8 cellular contexts compared by ENCODE assay signal in genomic region chr12:47051291-47051690, GRCh38. TPM values are rescaled to one million over a fixed set of nuclear protein-coding genes. Genes with fewer than 3 reads are reported as not detected.
DNase-seq lines count a peak whose midpoint lies in the region; ATAC-seq, FAIRE-seq and TF ChIP-seq lines count a peak whose summit lies in the region.
"Not testable (repeated sequence)": the region's sequence is repeated elsewhere in the genome, so short reads cannot be mapped to it uniquely, and the experiment has no call there.

No MANE protein-coding gene starts in this region.

- TF ChIP-seq CTCF in HEK293 (tag by site-specific recombination; IDR thresholded peaks at IDR 0.05); OCI-LY7 (conservative IDR thresholded peaks at IDR 0.05; ENCODE audit: low read length); K562 (IDR thresholded peaks at IDR 0.05 in 2 of 3, conservative IDR thresholded peaks at IDR 0.05 in 1 of 3; ENCODE audit: insufficient read depth in 2 of 3, low read depth in 1 of 3, low read length in 3 of 3); endothelial cell of umbilical vein (IDR thresholded peaks at IDR 0.05; ENCODE audit: extremely low read depth in 1 of 2, insufficient read depth in 1 of 2, low read depth in 1 of 2, low read length in 2 of 2): not testable (repeated sequence)

- not testable (repeated sequence) for H2AFZ ChIP-seq in OCI-LY7 (ENCODE audit: low read length); K562 (ENCODE audit: low read depth, low read length); endothelial cell of umbilical vein (ENCODE audit: low read depth, low read length)

- BruUV-seq in OCI-LY7 (replicated peaks; lab: Mats Ljungman, UMichigan); K562 (replicated peaks; lab: Mats Ljungman, UMichigan); endothelial cell of umbilical vein (replicated peaks; lab: Mats Ljungman, UMichigan): not testable (repeated sequence)

- H3K9ac ChIP-seq in BLaER1; K562 (ENCODE audit: insufficient read depth in 1 of 2, low read depth in 2 of 2, low read length in 2 of 2); endothelial cell of umbilical vein (replicated peaks; ENCODE audit: extremely low read depth, insufficient read depth, low read length): not testable (repeated sequence)

- not testable (repeated sequence) for H3K27me3 ChIP-seq in BLaER1; K562 (ENCODE audit: control insufficient read depth in 2 of 2, insufficient read depth in 2 of 2, low read length in 2 of 2)
- peaks cover 11 to 25% of the 10 kb centered on the region in 2 experiments for H3K27me3 ChIP-seq in endothelial cell of umbilical vein (ENCODE audit: control insufficient read depth in 2 of 2, insufficient read depth in 2 of 2, low read length in 2 of 2)

- not testable (repeated sequence) for H3K36me3 ChIP-seq in BLaER1; HEK293 (ENCODE audit: control insufficient read depth in 2 of 2, insufficient read depth in 1 of 2, low read length in 2 of 2); OCI-LY7 (ENCODE audit: insufficient read depth, low read length); K562 (ENCODE audit: control insufficient read depth, insufficient read depth, low read length); endothelial cell of umbilical vein (ENCODE audit: control insufficient read depth in 2 of 2, extremely low read depth in 1 of 2, insufficient read depth in 2 of 2, low read length in 2 of 2)

- peaks cover 26% of the 10 kb centered on the region for H3K9me3 ChIP-seq in BLaER1
- H3K9me3 ChIP-seq in HEK293 (ENCODE audit: control insufficient read depth, insufficient read depth, low read depth, low read length); OCI-LY7 (ENCODE audit: low read length); K562 (replicated peaks; ENCODE audit: control insufficient read depth, insufficient read depth, low read depth, low read length); endothelial cell of umbilical vein (replicated peaks; ENCODE audit: control insufficient read depth, insufficient read depth, low read length): not testable (repeated sequence)

- ATAC-seq in K562, result not testable (repeated sequence)
- peak; percentile 65 for ATAC-seq in memory B cell (ENCODE audit: low read depth)

- not testable (repeated sequence) for H3K4me2 ChIP-seq in BLaER1; OCI-LY7 (ENCODE audit: low read length); K562 (ENCODE audit: insufficient read depth, low read length); endothelial cell of umbilical vein (ENCODE audit: insufficient read depth, low read length)

- intact Hi-C loops in OCI-LY7 (cut with micrococcal nuclease; ENCODE audit: unreplicated experiment); K562 (cut with micrococcal nuclease); endothelial cell of umbilical vein (cut with micrococcal nuclease): not testable (repeated sequence)

- 35% methylated on average over 3 of the region's 3 CpGs for WGBS in K562 (ENCODE audit: insufficient coverage, low coverage, missing lambda C conversion rate)

- peak; percentile 78 for DNase-seq in KBM-7
- DNase-seq in NAMALWA (ENCODE audit: low spot score), result peak; percentile 35
- peak; percentile 9 for DNase-seq in OCI-LY7 (ENCODE audit: low spot score)
- DNase-seq in K562 (ENCODE audit: extremely low read depth in 1 of 4, low spot score in 3 of 4); endothelial cell of umbilical vein (ENCODE audit: low read depth, low spot score); memory B cell (ENCODE audit: low spot score in 2 of 2): not testable (repeated sequence)

- not testable (repeated sequence) for H3K4me1 Mint-ChIP-seq in memory B cell

- peak overlapping the region; percentile 25 for H3K27ac Mint-ChIP-seq in memory B cell

- not testable (repeated sequence) for FAIRE-seq in K562 (lab: Jason Lieb, UNC)
- FAIRE-seq in endothelial cell of umbilical vein (lab: Jason Lieb, UNC), result peak; percentile 18

- H3K4me3 Mint-ChIP-seq in memory B cell, result not testable (repeated sequence)

- H3K4me1 ChIP-seq in BLaER1; HEK293 (ENCODE audit: control insufficient read depth, insufficient read depth, low read length); OCI-LY7 (ENCODE audit: insufficient read depth, low read length, poor library complexity, severe bottlenecking); K562 (replicated peaks in 1 of 2; ENCODE audit: control insufficient read depth in 2 of 2, insufficient read depth in 2 of 2, low read length in 2 of 2); endothelial cell of umbilical vein (ENCODE audit: control insufficient read depth, extremely low read depth, insufficient read depth, low read length): not testable (repeated sequence)

- H3K27me3 Mint-ChIP-seq in memory B cell, result not testable (repeated sequence)

- dilution Hi-C loops in endothelial cell of umbilical vein (cut with MboI; ENCODE audit: extremely low pct_ligation_motif_present, low sequenced_read_pairs), result not testable (repeated sequence)

- H3K79me2 ChIP-seq in OCI-LY7 (ENCODE audit: insufficient read depth, low read depth, low read length); K562 (ENCODE audit: control insufficient read depth, insufficient read depth, low read length); endothelial cell of umbilical vein (ENCODE audit: control insufficient read depth, insufficient read depth, low read length): not testable (repeated sequence)

- H3K9me1 ChIP-seq in K562 (ENCODE audit: control insufficient read depth, insufficient read depth, low read length); endothelial cell of umbilical vein (replicated peaks; ENCODE audit: control insufficient read depth, extremely low read depth, insufficient read depth, low read length): not testable (repeated sequence)

- TF ChIP-seq RAD21 in K562 (CRISPR knock-in tag; conservative IDR thresholded peaks at IDR 0.05 in 1 of 2, IDR thresholded peaks at IDR 0.05 in 1 of 2), result not testable (repeated sequence)

- H3K36me3 Mint-ChIP-seq in memory B cell, result not testable (repeated sequence)

- H3K4me3 ChIP-seq in BLaER1, result 0 out of 2 replicates have a peak overlapping the region, but pooled peaks have one; percentile 18
- H3K4me3 ChIP-seq in HEK293 (ENCODE audit: low read depth, low read length); OCI-LY7 (ENCODE audit: low read depth, low read length, poor library complexity, severe bottlenecking); K562; endothelial cell of umbilical vein (replicated peaks in 1 of 3; ENCODE audit: insufficient read depth in 1 of 3, low read depth in 1 of 3, low read length in 3 of 3): not testable (repeated sequence)

- TF ChIP-seq POLR2A in K562 (conservative IDR thresholded peaks at IDR 0.05); endothelial cell of umbilical vein (IDR thresholded peaks at IDR 0.05; ENCODE audit: low read depth, low read length): not testable (repeated sequence)

- POLR2A ChIA-PET in HEK293 (lab: Yijun Ruan, JAX); OCI-LY7 (lab: Charles Lee); K562 (lab: Yijun Ruan, JAX); endothelial cell of umbilical vein (lab: Charles Lee): not testable (repeated sequence)

- TF ChIP-seq EP300 in K562 (IDR thresholded peaks at IDR 0.05; ENCODE audit: low read length), result not testable (repeated sequence)

- peaks cover 12% of the 10 kb centered on the region for H3K9me3 Mint-ChIP-seq in memory B cell

- in situ Hi-C loops in KBM-7 (cut with MboI; ENCODE audit: low pct_unique_long_range_greater_than_20kb, low sequenced_read_pairs); K562 (cut with MboI): not testable (repeated sequence)

- H4K20me1 ChIP-seq in BLaER1; OCI-LY7 (ENCODE audit: insufficient read depth, low read length); K562 (replicated peaks; ENCODE audit: control insufficient read depth, insufficient read depth, low read length); endothelial cell of umbilical vein (replicated peaks; ENCODE audit: control insufficient read depth, extremely low read depth, insufficient read depth, low read length): not testable (repeated sequence)

- H3K27ac ChIP-seq in BLaER1; HEK293 (ENCODE audit: extremely low read depth, low read depth, low read length); OCI-LY7 (ENCODE audit: low read depth, low read length, poor library complexity, severe bottlenecking); K562 (ENCODE audit: extremely low read depth, low read depth, low read length); endothelial cell of umbilical vein (ENCODE audit: insufficient read depth, low read depth, low read length): not testable (repeated sequence)

- CTCF ChIA-PET in HEK293 (lab: Yijun Ruan, JAX), result interaction anchor here (0.7 kb wide), 1 partner anchor 27 kb away, joined by 3 read pairs; no protein-coding TSS in a partner anchor
- CTCF ChIA-PET in OCI-LY7 (lab: Charles Lee; ENCODE audit: unreplicated experiment); K562 (lab: Yijun Ruan, JAX; ENCODE audit: low intra/inter-chr PET ratio): not testable (repeated sequence)
- CTCF ChIA-PET in endothelial cell of umbilical vein (lab: Charles Lee), result interaction anchor here (1.5 kb wide), 1 partner anchor 19 kb away, joined by 3 read pairs; no protein-coding TSS in a partner anchor

- H3K9me2 ChIP-seq in OCI-LY7 (ENCODE audit: insufficient read depth, low read length), result not testable (repeated sequence)

RNA-seq across cellular contexts. Expression of gene PCED1B, which starts 28.1 kb away (rescaled TPM):
- 8.4 TPM in 2 replicates for total RNA-seq in OCI-LY7 (2014; rRNA removed; shearing (Covaris generic))
- 19.3 and 24.3 TPM in 2 replicates for total RNA-seq in OCI-LY7 (2022)
- total RNA-seq in K562 (2011; cell fraction: chromatin; rRNA removed; ENCODE audit: low replicate concordance), result 2.8 and 3.6 TPM in 2 replicates
- total RNA-seq in K562 (2011; cell fraction: nucleolus; rRNA removed), result 2.3 and 3.0 TPM in 2 replicates
- 2.9 and 4.0 TPM in 2 replicates for total RNA-seq in K562 (2011; cell fraction: nucleoplasm; rRNA removed)
- 1.6 and 4.4 TPM in 2 replicates for total RNA-seq in K562 (2014; rRNA removed)
- total RNA-seq in K562 (2014; rRNA removed; fragmentation: Illumina TruSeq; extraction: Trizol), result 2.5 and 2.7 TPM in 2 replicates
- total RNA-seq in K562 (2015; rRNA removed; fragmentation: Illumina TruSeq; extraction: Trizol), result 4.7 and 6.1 TPM in 2 replicates
- 7.2 and 7.4 TPM in 2 replicates for total RNA-seq in K562 (2021)
- 0.35 and 1.2 TPM in 2 replicates for polyA plus RNA-seq in K562 (2011; rRNA removed)
- polyA plus RNA-seq in K562 (2011; cell fraction: cytosol; rRNA removed), result 0.13 and 3.5 TPM in 2 replicates
- polyA plus RNA-seq in K562 (2011; cell fraction: nucleus; rRNA removed), result 0.24 and 3.2 TPM in 2 replicates
- 21.8 and 40.0 TPM in 2 replicates for polyA plus RNA-seq in K562 (2012)
- polyA plus RNA-seq in K562 (2014; fragmentation: Illumina TruSeq; extraction: Trizol), result 9.3 and 9.6 TPM in 2 replicates
- 1 to 10 TPM; 1.2 to 1.5 TPM for polyA plus RNA-seq in K562 (2014; fragmentation: Nextera tagmentation; extraction: Ambion mirVana)
- 6.6 and 8.6 TPM in 2 replicates for polyA plus RNA-seq in K562 (2014; rRNA removed)
- 0.09 and 1.3 TPM in 2 replicates for polyA minus RNA-seq in K562 (2011; rRNA and poly(A)+ RNA removed)
- polyA minus RNA-seq in K562 (2011; cell fraction: cytosol; rRNA and poly(A)+ RNA removed), result 1.1 TPM in 1 of 2 replicates, not detected in the other
- polyA minus RNA-seq in K562 (2011; cell fraction: nucleus; rRNA and poly(A)+ RNA removed), result 0.54 TPM in 1 of 2 replicates, not detected in the other
- total RNA-seq in endothelial cell of umbilical vein, result 1.5 and 2.6 TPM in 2 replicates
- polyA plus RNA-seq in endothelial cell of umbilical vein, result 1.7 TPM in 2 replicates
- polyA plus RNA-seq in endothelial cell of umbilical vein (2011; cell fraction: cytosol; rRNA removed), result 0.61 and 0.78 TPM in 2 replicates
- 2.5 and 2.7 TPM in 2 replicates for polyA plus RNA-seq in endothelial cell of umbilical vein (2011; cell fraction: nucleus; rRNA removed)
- 1.7 and 2.4 TPM in 2 replicates for polyA plus RNA-seq in endothelial cell of umbilical vein (2012)
- polyA minus RNA-seq in endothelial cell of umbilical vein, result 0.49 and 1.4 TPM in 2 replicates
- 0.72 TPM for polyA minus RNA-seq in endothelial cell of umbilical vein (2011; cell fraction: cytosol; rRNA and poly(A)+ RNA removed)
- polyA minus RNA-seq in endothelial cell of umbilical vein (2011; cell fraction: nucleus; rRNA and poly(A)+ RNA removed), result 1.2 and 1.4 TPM in 2 replicates

RNA-seq across cellular contexts. Expression of gene AMIGO2, which starts 28.5 kb away (rescaled TPM):
- not detected in 2 replicates for total RNA-seq in OCI-LY7 (2014; rRNA removed; shearing (Covaris generic))
- total RNA-seq in OCI-LY7 (2022) (not detected in 2 replicates), K562 (2014; rRNA removed) (3.6 and 3.8 TPM in 2 replicates), K562 (2014; rRNA removed; fragmentation: Illumina TruSeq; extraction: Trizol) (3.6 and 4.7 TPM in 2 replicates), K562 (2015; rRNA removed; fragmentation: Illumina TruSeq; extraction: Trizol) (7.9 and 8.1 TPM in 2 replicates), K562 (2021) (3.5 and 3.7 TPM in 2 replicates), endothelial cell of umbilical vein (7.5 and 8.7 TPM in 2 replicates)
- total RNA-seq in K562 (2011; cell fraction: chromatin; rRNA removed; ENCODE audit: low replicate concordance), result 4.4 and 5.8 TPM in 2 replicates
- 3.9 and 5.0 TPM in 2 replicates for total RNA-seq in K562 (2011; cell fraction: nucleolus; rRNA removed)
- 4.5 and 5.2 TPM in 2 replicates for total RNA-seq in K562 (2011; cell fraction: nucleoplasm; rRNA removed)
- polyA plus RNA-seq in K562 (2011; rRNA removed) (0.38 and 8.3 TPM in 2 replicates), K562 (2014; fragmentation: Illumina TruSeq; extraction: Trizol) (4.5 and 4.6 TPM in 2 replicates), K562 (2014; fragmentation: Nextera tagmentation; extraction: Ambion mirVana) (1 to 10 TPM; 2.0 to 4.1 TPM), K562 (2014; rRNA removed) (2.5 and 3.8 TPM in 2 replicates), endothelial cell of umbilical vein (4.1 and 5.4 TPM in 2 replicates)
- polyA plus RNA-seq in K562 (2011; cell fraction: cytosol; rRNA removed), result 0.18 and 2.8 TPM in 2 replicates
- 0.39 and 6.3 TPM in 2 replicates for polyA plus RNA-seq in K562 (2011; cell fraction: nucleus; rRNA removed)
- 11.9 and 24.7 TPM in 2 replicates for polyA plus RNA-seq in K562 (2012)
- polyA minus RNA-seq in K562 (2011; rRNA and poly(A)+ RNA removed), result 0.45 and 7.9 TPM in 2 replicates
- 4.2 TPM in 1 of 2 replicates, not detected in the other for polyA minus RNA-seq in K562 (2011; cell fraction: cytosol; rRNA and poly(A)+ RNA removed)
- 0.22 and 2.6 TPM in 2 replicates for polyA minus RNA-seq in K562 (2011; cell fraction: nucleus; rRNA and poly(A)+ RNA removed)
- polyA plus RNA-seq in endothelial cell of umbilical vein (2011; cell fraction: cytosol; rRNA removed), result 4.7 TPM in 2 replicates
- 14.5 and 19.4 TPM in 2 replicates for polyA plus RNA-seq in endothelial cell of umbilical vein (2011; cell fraction: nucleus; rRNA removed)
- polyA plus RNA-seq in endothelial cell of umbilical vein (2012), result 14.1 and 22.6 TPM in 2 replicates
- polyA minus RNA-seq in endothelial cell of umbilical vein, result 6.4 and 7.3 TPM in 2 replicates
- polyA minus RNA-seq in endothelial cell of umbilical vein (2011; cell fraction: cytosol; rRNA and poly(A)+ RNA removed), result 2.5 TPM
- 4.4 and 7.6 TPM in 2 replicates for polyA minus RNA-seq in endothelial cell of umbilical vein (2011; cell fraction: nucleus; rRNA and poly(A)+ RNA removed)
